In the genomic region with DNA sequence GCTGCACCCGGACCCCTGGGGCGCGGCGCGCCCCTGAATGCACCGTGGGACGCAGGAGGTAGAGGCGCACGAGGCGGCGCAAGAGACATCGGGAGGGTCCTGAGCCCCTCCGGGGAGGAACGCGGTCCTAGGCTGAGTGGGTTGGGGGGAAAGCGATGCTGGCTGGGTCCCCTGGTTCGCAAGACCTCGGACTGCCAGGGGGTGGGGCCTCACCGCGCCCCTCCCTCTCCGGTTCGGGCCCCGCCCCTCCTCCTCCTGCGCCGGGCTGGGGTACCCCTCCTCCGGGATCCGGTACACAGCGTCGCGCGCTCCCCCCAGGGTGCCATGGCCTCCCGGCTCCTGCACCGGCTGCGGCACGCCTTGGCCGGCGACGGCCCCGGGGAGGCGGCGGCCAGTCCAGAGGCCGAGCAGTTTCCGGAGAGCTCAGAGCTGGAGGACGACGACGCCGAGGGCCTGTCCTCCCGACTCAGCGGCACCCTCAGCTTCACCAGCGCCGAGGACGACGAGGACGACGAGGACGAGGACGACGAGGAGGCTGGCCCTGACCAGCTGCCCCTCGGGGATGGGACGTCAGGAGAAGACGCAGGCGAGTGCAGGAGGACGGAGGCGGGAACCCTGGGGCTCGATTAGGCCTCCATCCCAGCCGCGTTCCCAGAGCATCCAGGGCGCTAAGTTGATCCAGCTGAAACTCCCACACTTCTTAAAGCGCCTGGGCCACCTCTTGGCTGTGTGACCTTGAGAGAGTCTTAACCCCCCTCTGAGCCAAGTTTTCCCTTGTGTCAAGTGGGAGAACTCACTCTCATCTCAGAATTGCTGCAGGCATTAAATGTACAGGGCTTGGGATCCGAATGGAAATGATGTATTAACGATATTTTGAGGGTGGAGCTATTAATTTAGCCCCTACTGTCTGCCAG, we compare ENCODE assay signal across 1 cellular context.
A peak's percentile ranks its signal among the peaks of the same experiment; 100 is the strongest.
TF ChIP-seq lines count a peak whose summit lies in the region.

No MANE protein-coding gene starts in this region.

TF ChIP-seq in HepG2, 621 proteins besides CTCF, POLR2A, EP300 and RAD21 (continued from another document and continues in another):
- TF ChIP-seq, protein P1, sequence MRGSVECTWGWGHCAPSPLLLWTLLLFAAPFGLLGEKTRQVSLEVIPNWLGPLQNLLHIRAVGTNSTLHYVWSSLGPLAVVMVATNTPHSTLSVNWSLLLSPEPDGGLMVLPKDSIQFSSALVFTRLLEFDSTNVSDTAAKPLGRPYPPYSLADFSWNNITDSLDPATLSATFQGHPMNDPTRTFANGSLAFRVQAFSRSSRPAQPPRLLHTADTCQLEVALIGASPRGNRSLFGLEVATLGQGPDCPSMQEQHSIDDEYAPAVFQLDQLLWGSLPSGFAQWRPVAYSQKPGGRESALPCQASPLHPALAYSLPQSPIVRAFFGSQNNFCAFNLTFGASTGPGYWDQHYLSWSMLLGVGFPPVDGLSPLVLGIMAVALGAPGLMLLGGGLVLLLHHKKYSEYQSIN (CRISPR knock-in tag; IDR thresholded peaks at IDR 0.05; ENCODE audit: borderline replicate concordance): no peak
- TF ChIP-seq, protein P2, sequence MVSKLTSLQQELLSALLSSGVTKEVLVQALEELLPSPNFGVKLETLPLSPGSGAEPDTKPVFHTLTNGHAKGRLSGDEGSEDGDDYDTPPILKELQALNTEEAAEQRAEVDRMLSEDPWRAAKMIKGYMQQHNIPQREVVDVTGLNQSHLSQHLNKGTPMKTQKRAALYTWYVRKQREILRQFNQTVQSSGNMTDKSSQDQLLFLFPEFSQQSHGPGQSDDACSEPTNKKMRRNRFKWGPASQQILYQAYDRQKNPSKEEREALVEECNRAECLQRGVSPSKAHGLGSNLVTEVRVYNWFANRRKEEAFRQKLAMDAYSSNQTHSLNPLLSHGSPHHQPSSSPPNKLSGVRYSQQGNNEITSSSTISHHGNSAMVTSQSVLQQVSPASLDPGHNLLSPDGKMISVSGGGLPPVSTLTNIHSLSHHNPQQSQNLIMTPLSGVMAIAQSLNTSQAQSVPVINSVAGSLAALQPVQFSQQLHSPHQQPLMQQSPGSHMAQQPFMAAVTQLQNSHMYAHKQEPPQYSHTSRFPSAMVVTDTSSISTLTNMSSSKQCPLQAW (CRISPR knock-in tag; IDR thresholded peaks at IDR 0.05): peak; percentile 72; the same call in 1 of the 2 replicates
- TF ChIP-seq CENPT (CRISPR knock-in tag; IDR thresholded peaks at IDR 0.05; ENCODE audit: low read depth): no peak
- TF ChIP-seq ZBTB42 (CRISPR knock-in tag; IDR thresholded peaks at IDR 0.05): peak; percentile 80
- TF ChIP-seq, protein P3, sequence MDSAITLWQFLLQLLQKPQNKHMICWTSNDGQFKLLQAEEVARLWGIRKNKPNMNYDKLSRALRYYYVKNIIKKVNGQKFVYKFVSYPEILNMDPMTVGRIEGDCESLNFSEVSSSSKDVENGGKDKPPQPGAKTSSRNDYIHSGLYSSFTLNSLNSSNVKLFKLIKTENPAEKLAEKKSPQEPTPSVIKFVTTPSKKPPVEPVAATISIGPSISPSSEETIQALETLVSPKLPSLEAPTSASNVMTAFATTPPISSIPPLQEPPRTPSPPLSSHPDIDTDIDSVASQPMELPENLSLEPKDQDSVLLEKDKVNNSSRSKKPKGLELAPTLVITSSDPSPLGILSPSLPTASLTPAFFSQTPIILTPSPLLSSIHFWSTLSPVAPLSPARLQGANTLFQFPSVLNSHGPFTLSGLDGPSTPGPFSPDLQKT (CRISPR knock-in tag; IDR thresholded peaks at IDR 0.05; ENCODE audit: borderline replicate concordance): 0 out of 2 replicates have a peak, but pooled peaks have one; percentile 14
- TF ChIP-seq KMT2B (CRISPR knock-in tag; IDR thresholded peaks at IDR 0.05): peak; percentile 66; the same call in 1 of the 2 replicates
- peak; percentile 70; the same call in 1 of the 2 replicates for TF ChIP-seq ZNF329 (CRISPR knock-in tag; IDR thresholded peaks at IDR 0.05; ENCODE audit: low read depth)
- 0 out of 2 replicates have a peak, but pooled peaks have one; percentile 23 for TF ChIP-seq ZC3H4 (CRISPR knock-in tag; IDR thresholded peaks at IDR 0.05; ENCODE audit: borderline replicate concordance)
- TF ChIP-seq, protein P4, sequence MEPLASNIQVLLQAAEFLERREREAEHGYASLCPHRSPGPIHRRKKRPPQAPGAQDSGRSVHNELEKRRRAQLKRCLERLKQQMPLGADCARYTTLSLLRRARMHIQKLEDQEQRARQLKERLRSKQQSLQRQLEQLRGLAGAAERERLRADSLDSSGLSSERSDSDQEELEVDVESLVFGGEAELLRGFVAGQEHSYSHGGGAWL (CRISPR knock-in tag; IDR thresholded peaks at IDR 0.05): peak; percentile 81; the same call in 1 of the 2 replicates
- TF ChIP-seq, protein P5, sequence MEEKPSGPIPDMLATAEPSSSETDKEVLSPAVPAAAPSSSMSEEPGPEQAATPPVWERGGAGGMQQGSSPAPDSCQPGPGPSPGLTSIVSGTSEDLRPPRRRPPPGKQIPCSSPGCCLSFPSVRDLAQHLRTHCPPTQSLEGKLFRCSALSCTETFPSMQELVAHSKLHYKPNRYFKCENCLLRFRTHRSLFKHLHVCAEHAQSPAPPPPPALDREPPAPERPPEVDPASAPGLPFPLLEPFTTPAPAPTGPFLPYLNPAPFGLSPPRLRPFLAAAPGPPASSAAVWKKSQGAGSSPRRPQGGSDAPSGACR (CRISPR knock-in tag; IDR thresholded peaks at IDR 0.05): 0 out of 2 replicates have a peak, but pooled peaks have one; percentile 9
- peak; percentile 65; the same call in 1 of the 2 replicates for TF ChIP-seq ZNF235 (CRISPR knock-in tag; IDR thresholded peaks at IDR 0.05; ENCODE audit: borderline replicate concordance)
- TF ChIP-seq, protein P6, sequence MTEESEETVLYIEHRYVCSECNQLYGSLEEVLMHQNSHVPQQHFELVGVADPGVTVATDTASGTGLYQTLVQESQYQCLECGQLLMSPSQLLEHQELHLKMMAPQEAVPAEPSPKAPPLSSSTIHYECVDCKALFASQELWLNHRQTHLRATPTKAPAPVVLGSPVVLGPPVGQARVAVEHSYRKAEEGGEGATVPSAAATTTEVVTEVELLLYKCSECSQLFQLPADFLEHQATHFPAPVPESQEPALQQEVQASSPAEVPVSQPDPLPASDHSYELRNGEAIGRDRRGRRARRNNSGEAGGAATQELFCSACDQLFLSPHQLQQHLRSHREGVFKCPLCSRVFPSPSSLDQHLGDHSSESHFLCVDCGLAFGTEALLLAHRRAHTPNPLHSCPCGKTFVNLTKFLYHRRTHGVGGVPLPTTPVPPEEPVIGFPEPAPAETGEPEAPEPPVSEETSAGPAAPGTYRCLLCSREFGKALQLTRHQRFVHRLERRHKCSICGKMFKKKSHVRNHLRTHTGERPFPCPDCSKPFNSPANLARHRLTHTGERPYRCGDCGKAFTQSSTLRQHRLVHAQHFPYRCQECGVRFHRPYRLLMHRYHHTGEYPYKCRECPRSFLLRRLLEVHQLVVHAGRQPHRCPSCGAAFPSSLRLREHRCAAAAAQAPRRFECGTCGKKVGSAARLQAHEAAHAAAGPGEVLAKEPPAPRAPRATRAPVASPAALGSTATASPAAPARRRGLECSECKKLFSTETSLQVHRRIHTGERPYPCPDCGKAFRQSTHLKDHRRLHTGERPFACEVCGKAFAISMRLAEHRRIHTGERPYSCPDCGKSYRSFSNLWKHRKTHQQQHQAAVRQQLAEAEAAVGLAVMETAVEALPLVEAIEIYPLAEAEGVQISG (CRISPR knock-in tag; IDR thresholded peaks at IDR 0.05): peak; percentile 58; the same call in 1 of the 2 replicates
- TF ChIP-seq RARA (CRISPR knock-in tag; IDR thresholded peaks at IDR 0.05): no peak
- peak; percentile 29; the same call in 1 of the 2 replicates for TF ChIP-seq ZBTB7B (CRISPR knock-in tag; IDR thresholded peaks at IDR 0.05)
- TF ChIP-seq, protein P7, sequence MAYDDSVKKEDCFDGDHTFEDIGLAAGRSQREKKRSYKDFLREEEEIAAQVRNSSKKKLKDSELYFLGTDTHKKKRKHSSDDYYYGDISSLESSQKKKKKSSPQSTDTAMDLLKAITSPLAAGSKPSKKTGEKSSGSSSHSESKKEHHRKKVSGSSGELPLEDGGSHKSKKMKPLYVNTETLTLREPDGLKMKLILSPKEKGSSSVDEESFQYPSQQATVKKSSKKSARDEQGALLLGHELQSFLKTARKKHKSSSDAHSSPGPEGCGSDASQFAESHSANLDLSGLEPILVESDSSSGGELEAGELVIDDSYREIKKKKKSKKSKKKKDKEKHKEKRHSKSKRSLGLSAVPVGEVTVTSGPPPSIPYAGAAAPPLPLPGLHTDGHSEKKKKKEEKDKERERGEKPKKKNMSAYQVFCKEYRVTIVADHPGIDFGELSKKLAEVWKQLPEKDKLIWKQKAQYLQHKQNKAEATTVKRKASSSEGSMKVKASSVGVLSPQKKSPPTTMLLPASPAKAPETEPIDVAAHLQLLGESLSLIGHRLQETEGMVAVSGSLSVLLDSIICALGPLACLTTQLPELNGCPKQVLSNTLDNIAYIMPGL (CRISPR knock-in tag; IDR thresholded peaks at IDR 0.05; ENCODE audit: borderline replicate concordance in 1 of 2, low read depth in 1 of 2): no peak; a peak in 1 of 4 replicates
- no peak for TF ChIP-seq CEBPB (IDR thresholded peaks at IDR 0.05; ENCODE audit: borderline replicate concordance, low read depth, low read length)
- no peak; the same call in 1 of the 2 replicates for TF ChIP-seq NCOA1 (CRISPR knock-in tag; IDR thresholded peaks at IDR 0.05)
- peak; percentile 96 for TF ChIP-seq AGO2 (optimal IDR thresholded peaks at IDR 0.05; ENCODE audit: low read depth, low read length)
- TF ChIP-seq ARID2 (CRISPR knock-in tag; IDR thresholded peaks at IDR 0.05; ENCODE audit: borderline replicate concordance): peak; percentile 58; the same call in 1 of the 2 replicates
- TF ChIP-seq SRSF9 (IDR thresholded peaks at IDR 0.05; ENCODE audit: borderline replicate concordance, insufficient read depth, low read depth, low read length, poor library complexity, severe bottlenecking): no peak
- TF ChIP-seq YEATS4 (CRISPR knock-in tag; IDR thresholded peaks at IDR 0.05; ENCODE audit: borderline replicate concordance): no peak; the same call in 1 of the 2 replicates
- TF ChIP-seq, protein P8, sequence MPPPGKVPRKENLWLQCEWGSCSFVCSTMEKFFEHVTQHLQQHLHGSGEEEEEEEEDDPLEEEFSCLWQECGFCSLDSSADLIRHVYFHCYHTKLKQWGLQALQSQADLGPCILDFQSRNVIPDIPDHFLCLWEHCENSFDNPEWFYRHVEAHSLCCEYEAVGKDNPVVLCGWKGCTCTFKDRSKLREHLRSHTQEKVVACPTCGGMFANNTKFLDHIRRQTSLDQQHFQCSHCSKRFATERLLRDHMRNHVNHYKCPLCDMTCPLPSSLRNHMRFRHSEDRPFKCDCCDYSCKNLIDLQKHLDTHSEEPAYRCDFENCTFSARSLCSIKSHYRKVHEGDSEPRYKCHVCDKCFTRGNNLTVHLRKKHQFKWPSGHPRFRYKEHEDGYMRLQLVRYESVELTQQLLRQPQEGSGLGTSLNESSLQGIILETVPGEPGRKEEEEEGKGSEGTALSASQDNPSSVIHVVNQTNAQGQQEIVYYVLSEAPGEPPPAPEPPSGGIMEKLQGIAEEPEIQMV (CRISPR knock-in tag; IDR thresholded peaks at IDR 0.05; ENCODE audit: low read depth): peak; percentile 50; the same call in 1 of the 2 replicates
- TF ChIP-seq NFYC (CRISPR knock-in tag; IDR thresholded peaks at IDR 0.05): no peak
- no peak for TF ChIP-seq ZNF121 (CRISPR knock-in tag; IDR thresholded peaks at IDR 0.05)
- 0 out of 2 replicates have a peak, but pooled peaks have one; percentile 66 for TF ChIP-seq ZNF546 (CRISPR knock-in tag; conservative IDR thresholded peaks at IDR 0.05)
- 0 out of 2 replicates have a peak, but pooled peaks have one; percentile 43 for TF ChIP-seq ZNF232 (CRISPR knock-in tag; IDR thresholded peaks at IDR 0.05; ENCODE audit: borderline replicate concordance)
- TF ChIP-seq TEAD2 (CRISPR knock-in tag; IDR thresholded peaks at IDR 0.05): peak; percentile 16
- peak; percentile 45; the same call in 1 of the 2 replicates for TF ChIP-seq SAFB2 (CRISPR knock-in tag; IDR thresholded peaks at IDR 0.05; ENCODE audit: borderline replicate concordance, low read depth)
- TF ChIP-seq, protein P9, sequence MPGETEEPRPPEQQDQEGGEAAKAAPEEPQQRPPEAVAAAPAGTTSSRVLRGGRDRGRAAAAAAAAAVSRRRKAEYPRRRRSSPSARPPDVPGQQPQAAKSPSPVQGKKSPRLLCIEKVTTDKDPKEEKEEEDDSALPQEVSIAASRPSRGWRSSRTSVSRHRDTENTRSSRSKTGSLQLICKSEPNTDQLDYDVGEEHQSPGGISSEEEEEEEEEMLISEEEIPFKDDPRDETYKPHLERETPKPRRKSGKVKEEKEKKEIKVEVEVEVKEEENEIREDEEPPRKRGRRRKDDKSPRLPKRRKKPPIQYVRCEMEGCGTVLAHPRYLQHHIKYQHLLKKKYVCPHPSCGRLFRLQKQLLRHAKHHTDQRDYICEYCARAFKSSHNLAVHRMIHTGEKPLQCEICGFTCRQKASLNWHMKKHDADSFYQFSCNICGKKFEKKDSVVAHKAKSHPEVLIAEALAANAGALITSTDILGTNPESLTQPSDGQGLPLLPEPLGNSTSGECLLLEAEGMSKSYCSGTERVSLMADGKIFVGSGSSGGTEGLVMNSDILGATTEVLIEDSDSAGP (CRISPR knock-in tag; IDR thresholded peaks at IDR 0.05; ENCODE audit: borderline replicate concordance): peak; percentile 90
- peak; percentile 37 for TF ChIP-seq TAF15 (IDR thresholded peaks at IDR 0.05; ENCODE audit: low read depth, low read length, poor library complexity, severe bottlenecking)
- peak; percentile 1; the same call in 1 of the 2 replicates for TF ChIP-seq ZNF430 (CRISPR knock-in tag; IDR thresholded peaks at IDR 0.05)
- TF ChIP-seq ZNF567 (CRISPR knock-in tag; IDR thresholded peaks at IDR 0.05; ENCODE audit: borderline replicate concordance): peak; percentile 78; the same call in 1 of the 2 replicates
- TF ChIP-seq, protein P10, sequence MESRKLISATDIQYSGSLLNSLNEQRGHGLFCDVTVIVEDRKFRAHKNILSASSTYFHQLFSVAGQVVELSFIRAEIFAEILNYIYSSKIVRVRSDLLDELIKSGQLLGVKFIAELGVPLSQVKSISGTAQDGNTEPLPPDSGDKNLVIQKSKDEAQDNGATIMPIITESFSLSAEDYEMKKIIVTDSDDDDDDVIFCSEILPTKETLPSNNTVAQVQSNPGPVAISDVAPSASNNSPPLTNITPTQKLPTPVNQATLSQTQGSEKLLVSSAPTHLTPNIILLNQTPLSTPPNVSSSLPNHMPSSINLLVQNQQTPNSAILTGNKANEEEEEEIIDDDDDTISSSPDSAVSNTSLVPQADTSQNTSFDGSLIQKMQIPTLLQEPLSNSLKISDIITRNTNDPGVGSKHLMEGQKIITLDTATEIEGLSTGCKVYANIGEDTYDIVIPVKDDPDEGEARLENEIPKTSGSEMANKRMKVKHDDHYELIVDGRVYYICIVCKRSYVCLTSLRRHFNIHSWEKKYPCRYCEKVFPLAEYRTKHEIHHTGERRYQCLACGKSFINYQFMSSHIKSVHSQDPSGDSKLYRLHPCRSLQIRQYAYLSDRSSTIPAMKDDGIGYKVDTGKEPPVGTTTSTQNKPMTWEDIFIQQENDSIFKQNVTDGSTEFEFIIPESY (CRISPR knock-in tag; IDR thresholded peaks at IDR 0.05): peak; percentile 90
- peak; percentile 65 for TF ChIP-seq ASH2L (IDR thresholded peaks at IDR 0.05; ENCODE audit: insufficient read length, low read depth, low read length)
- 0 out of 2 replicates have a peak, but pooled peaks have one; percentile 18 for TF ChIP-seq ZNF343 (CRISPR knock-in tag; IDR thresholded peaks at IDR 0.05)
- TF ChIP-seq, protein P11, sequence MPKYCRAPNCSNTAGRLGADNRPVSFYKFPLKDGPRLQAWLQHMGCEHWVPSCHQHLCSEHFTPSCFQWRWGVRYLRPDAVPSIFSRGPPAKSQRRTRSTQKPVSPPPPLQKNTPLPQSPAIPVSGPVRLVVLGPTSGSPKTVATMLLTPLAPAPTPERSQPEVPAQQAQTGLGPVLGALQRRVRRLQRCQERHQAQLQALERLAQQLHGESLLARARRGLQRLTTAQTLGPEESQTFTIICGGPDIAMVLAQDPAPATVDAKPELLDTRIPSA (CRISPR knock-in tag; IDR thresholded peaks at IDR 0.05; ENCODE audit: borderline replicate concordance): peak; percentile 94; the same call in 1 of the 2 replicates
- peak; percentile 82; the same call in 1 of the 2 replicates for TF ChIP-seq ZMYM2 (CRISPR knock-in tag; IDR thresholded peaks at IDR 0.05)
- TF ChIP-seq ZNF776 (CRISPR knock-in tag; IDR thresholded peaks at IDR 0.05): peak; percentile 84; the same call in 1 of the 2 replicates
